16 cellular contexts compared by ENCODE assay signal in the genomic region with DNA sequence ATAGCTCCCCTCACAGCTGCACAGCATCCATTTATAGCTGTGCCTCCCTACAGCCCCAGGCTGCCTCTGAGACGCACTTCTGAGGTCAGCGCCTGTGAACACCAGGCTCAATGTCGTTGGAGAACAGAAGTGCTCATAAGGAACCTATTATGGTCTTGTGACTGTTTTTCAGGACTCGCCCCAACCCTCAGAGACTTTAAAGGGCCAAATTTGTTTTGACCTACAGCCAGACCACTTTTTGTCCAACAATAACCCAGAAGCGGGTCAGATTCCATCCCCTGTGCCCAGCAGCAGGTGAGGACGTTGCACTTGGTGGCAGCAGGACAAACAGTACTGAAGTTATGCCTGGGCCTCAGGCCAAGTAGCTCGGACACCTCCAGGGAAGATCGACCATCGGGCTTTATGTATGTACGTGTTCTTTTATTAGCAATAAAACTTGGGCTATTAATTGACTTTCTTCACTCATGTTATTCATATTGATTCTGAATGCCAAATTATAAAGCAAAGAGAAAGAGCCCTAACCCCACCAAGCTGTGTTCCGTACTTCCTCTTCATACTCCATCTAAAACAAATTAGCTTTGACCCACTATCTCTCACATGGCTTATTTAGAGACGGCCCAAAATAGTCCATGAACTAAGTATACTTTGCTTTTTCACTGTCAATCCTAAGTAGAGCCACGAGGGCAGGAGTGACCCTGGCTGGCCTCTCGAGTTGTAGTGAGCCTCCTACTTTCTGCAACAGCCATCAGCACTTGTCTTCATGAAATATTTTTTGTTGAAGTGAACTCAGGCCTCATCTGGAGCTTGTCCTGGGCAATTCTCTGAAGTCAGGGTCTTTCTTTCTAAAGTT.
DNase-seq lines count a peak whose midpoint lies in the region; ATAC-seq, FAIRE-seq and TF ChIP-seq lines count a peak whose summit lies in the region.
"Had no signal": no experiment of that assay in that cellular context is flagged by ENCODE, and none has a peak within 500 bp of the region (broad histone marks: within the 10 kb centered on the region; RNA-seq: fewer than 3 reads in every experiment).

No MANE protein-coding gene starts in this region.

- H3K9me3 ChIP-seq in right cardiac atrium (ENCODE audit: control insufficient read depth, low read length) (no peaks in the 10 kb centered on the region), skeletal muscle tissue (ENCODE audit: control insufficient read depth in 3 of 3, low read length in 3 of 3) (peaks cover 0 to 2% (median 0%) of the 10 kb centered on the region in 3 donors), lower lobe of right lung (no peaks in the 10 kb centered on the region)
- no peaks in the 10 kb centered on the region for H3K9me3 ChIP-seq in CD8-positive, alpha-beta memory T cell (ENCODE audit: low read length)

- H3K4me3 Mint-ChIP-seq in CD8-positive, alpha-beta memory T cell, result no peak overlapping the region

- H3K4me1 ChIP-seq in right cardiac atrium (ENCODE audit: control insufficient read depth, insufficient read depth, low read length) (peaks cover 3% of the 10 kb centered on the region), skeletal muscle tissue (ENCODE audit: control insufficient read depth in 3 of 3, insufficient read depth in 3 of 3, low read length in 3 of 3) (peaks cover 0 to 8% (median 5%) of the 10 kb centered on the region in 3 donors), lower lobe of right lung (no peaks in the 10 kb centered on the region)
- H3K4me1 ChIP-seq in CD8-positive, alpha-beta memory T cell (ENCODE audit: insufficient read depth, low read length), result no peaks in the 10 kb centered on the region

- H3K27ac ChIP-seq in right cardiac atrium (ENCODE audit: low read length), result peak overlapping the region; percentile 95
- H3K27ac ChIP-seq in skeletal muscle tissue (ENCODE audit: low read depth, low read length), result peak overlapping the region; percentile 13
- H3K27ac ChIP-seq in CD8-positive, alpha-beta memory T cell (ENCODE audit: low read depth, low read length), result no peak overlapping the region
- H3K27ac ChIP-seq in lower lobe of right lung, result no peak overlapping the region

- H3K9me3 Mint-ChIP-seq in CD8-positive, alpha-beta memory T cell, result peaks cover 0 to 4% (median 2%) of the 10 kb centered on the region in 5 donors

- WGBS in right cardiac atrium, result 56% methylated on average over 14 of the region's 14 CpGs

- H3K36me3 ChIP-seq in skeletal muscle tissue (ENCODE audit: control insufficient read depth in 3 of 3, insufficient read depth in 3 of 3, low read length in 3 of 3), result no peaks in the 10 kb centered on the region
- no peaks in the 10 kb centered on the region for H3K36me3 ChIP-seq in CD8-positive, alpha-beta memory T cell (ENCODE audit: insufficient read depth, low read length)
- no peaks in the 10 kb centered on the region for H3K36me3 ChIP-seq in lower lobe of right lung

- intact Hi-C loops in Right ventricle myocardium superior (cut with DNase I), result no loop called here
- intact Hi-C loops in right cardiac atrium (cut with DNase I), result no loop called here
- intact Hi-C loops in lower lobe of right lung (cut with DNase I), result no loop called here

- H3K4me1 Mint-ChIP-seq in CD8-positive, alpha-beta memory T cell, result no peaks in the 10 kb centered on the region

- CTCF ChIA-PET in CD8-positive, alpha-beta memory T cell (lab: Charles Lee), result interaction anchor here (1.6 kb wide), 1 partner anchor 10 kb away, joined by 4 read pairs; no protein-coding TSS in a partner anchor

- no peaks in the 10 kb centered on the region for H3K27me3 ChIP-seq in right cardiac atrium (ENCODE audit: control insufficient read depth, insufficient read depth)
- no peaks in the 10 kb centered on the region for H3K27me3 ChIP-seq in skeletal muscle tissue (ENCODE audit: control insufficient read depth in 3 of 3, insufficient read depth in 3 of 3, low read length in 3 of 3)
- no peaks in the 10 kb centered on the region for H3K27me3 ChIP-seq in CD8-positive, alpha-beta memory T cell (ENCODE audit: insufficient read depth, low read length, poor library complexity, severe bottlenecking)
- H3K27me3 ChIP-seq in lower lobe of right lung (ENCODE audit: low read depth), result no peaks in the 10 kb centered on the region

- no peak overlapping the region for H3K9ac ChIP-seq in skeletal muscle tissue (ENCODE audit: low read depth in 1 of 3, low read length in 3 of 3)

- no peak for TF ChIP-seq POLR2A in H54 (IDR thresholded peaks at IDR 0.05; ENCODE audit: low read depth, low read length)

- ATAC-seq in Right ventricle myocardium superior (ENCODE audit: poor library complexity) (peak; percentile 93), right cardiac atrium (peak; percentile 82 to 89), lower lobe of right lung (no peak)
- ATAC-seq: K562, PC-3 had no signal

- no peak overlapping the region for H3K4me3 ChIP-seq in right cardiac atrium (ENCODE audit: low read length)
- H3K4me3 ChIP-seq in skeletal muscle tissue (ENCODE audit: low read length in 3 of 3), result no peak overlapping the region
- no peak overlapping the region for H3K4me3 ChIP-seq in CD8-positive, alpha-beta memory T cell (ENCODE audit: low read length)
- no peak overlapping the region for H3K4me3 ChIP-seq in lower lobe of right lung
- H3K4me3 ChIP-seq: K562 had no signal

- FAIRE-seq in H54 (lab: Jason Lieb, UNC), result no peak
- FAIRE-seq: K562 had no signal

- POLR2A ChIA-PET in CD8-positive, alpha-beta memory T cell (lab: Charles Lee), result no interaction called here

- no peak for TF ChIP-seq CTCF in lower lobe of right lung (IDR thresholded peaks at IDR 0.05)

- no peaks in the 10 kb centered on the region for H3K36me3 Mint-ChIP-seq in CD8-positive, alpha-beta memory T cell

- peak; percentile 7 for DNase-seq in NCI-H2196 treated with DMSO at 0.1 percent for 48 hours (lab: John Stamatoyannopoulos, UW; ENCODE audit: unreplicated experiment)
- peak; percentile 64 for DNase-seq in Right ventricle myocardium superior
- peak; percentile 23 to 71 (median 60) for DNase-seq in right cardiac atrium
- DNase-seq in CD8-positive, alpha-beta memory T cell, result no peak
- DNase-seq in H54 (ENCODE audit: insufficient read length, low spot score), result no peak
- no peak for DNase-seq in lower lobe of right lung
- DNase-seq: C1 segment of cervical spinal cord, DMS79, GOT3, NCI-H1105, NCI-H2081 treated with DMSO at 0.1 percent for 48 hours, NCI-H510A, NCI-H82, PC-3 had no signal

- H3K27ac Mint-ChIP-seq in CD8-positive, alpha-beta memory T cell, result no peak overlapping the region

- peaks cover 23 to 30% of the 10 kb centered on the region in 2 donors for H3K27me3 Mint-ChIP-seq in CD8-positive, alpha-beta memory T cell

Comparison
In these comparisons a context has a peak if more than half of its experiments do, and no peak if none do; other contexts are left out.
1. DNase-seq: peak in NCI-H2196 treated with DMSO at 0.1 percent for 48 hours (single experiment), Right ventricle myocardium superior (single experiment) and right cardiac atrium (3 of 3); none in CD8-positive, alpha-beta memory T cell (0 of 5), H54 (single experiment) and lower lobe of right lung (single experiment).
2. ATAC-seq: peak in Right ventricle myocardium superior (single experiment) and right cardiac atrium (2 of 2); none in lower lobe of right lung (0 of 2).
3. H3K27ac ChIP-seq: peak in right cardiac atrium (single experiment) and skeletal muscle tissue (single experiment); none in CD8-positive, alpha-beta memory T cell (single experiment) and lower lobe of right lung (single experiment).